8 cellular contexts compared by ENCODE assay signal in the genomic region with DNA sequence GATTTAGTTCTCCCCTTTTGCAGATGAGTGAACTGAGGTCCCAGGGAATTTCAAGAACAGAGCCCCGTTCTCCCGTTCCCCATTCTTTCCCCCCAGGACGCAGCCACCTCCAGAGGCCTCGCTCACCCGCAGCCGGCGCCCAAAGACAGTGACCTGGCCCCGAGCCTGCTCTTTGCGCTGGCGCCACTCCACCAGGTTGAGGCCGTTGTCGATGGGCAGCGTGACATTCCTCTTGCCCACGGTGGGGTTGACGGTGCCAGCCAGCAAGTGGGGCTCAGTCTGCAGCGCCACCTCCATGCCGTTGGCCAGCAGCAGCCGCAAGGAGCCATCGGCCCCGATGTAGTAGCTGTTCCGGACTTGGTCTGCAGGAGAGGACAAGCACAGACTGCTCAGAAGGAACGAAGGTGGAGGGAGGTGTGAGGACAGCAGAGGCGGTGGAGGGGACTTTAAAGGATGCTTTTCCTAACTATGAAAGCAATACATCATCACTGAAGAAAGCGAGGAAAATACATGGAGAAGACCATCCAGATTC.
"Had no signal": no experiment of that assay in that cellular context is flagged by ENCODE, and none has a peak within 500 bp of the region (broad histone marks: within the 10 kb centered on the region; RNA-seq: fewer than 3 reads in every experiment).

No MANE protein-coding gene starts in this region.

- H3K27me3 Mint-ChIP-seq: IgD-negative memory B cell had no signal

- DNase-seq: H9, HCEC 1CT, KG1 had no signal

- H3K4me3 Mint-ChIP-seq: GM23338, H9, IgD-negative memory B cell had no signal

- H2AFZ ChIP-seq: GM23338 had no signal

- H3K4me1 Mint-ChIP-seq: GM23338, IgD-negative memory B cell had no signal

- H3K27ac Mint-ChIP-seq: GM23338, H9, IgD-negative memory B cell had no signal

- H3K36me3 Mint-ChIP-seq: IgD-negative memory B cell had no signal

- ATAC-seq: GM23338 had no signal

- H3K4me3 ChIP-seq: GM23338 had no signal

- H3K9me3 Mint-ChIP-seq: GM23338, H9, IgD-negative memory B cell had no signal

- FAIRE-seq: H1, H54, HTR-8/SVneo had no signal

- H3K4me2 ChIP-seq: GM23338 had no signal
